ENCODE assay signal across 8 cellular contexts in the genomic region with DNA sequence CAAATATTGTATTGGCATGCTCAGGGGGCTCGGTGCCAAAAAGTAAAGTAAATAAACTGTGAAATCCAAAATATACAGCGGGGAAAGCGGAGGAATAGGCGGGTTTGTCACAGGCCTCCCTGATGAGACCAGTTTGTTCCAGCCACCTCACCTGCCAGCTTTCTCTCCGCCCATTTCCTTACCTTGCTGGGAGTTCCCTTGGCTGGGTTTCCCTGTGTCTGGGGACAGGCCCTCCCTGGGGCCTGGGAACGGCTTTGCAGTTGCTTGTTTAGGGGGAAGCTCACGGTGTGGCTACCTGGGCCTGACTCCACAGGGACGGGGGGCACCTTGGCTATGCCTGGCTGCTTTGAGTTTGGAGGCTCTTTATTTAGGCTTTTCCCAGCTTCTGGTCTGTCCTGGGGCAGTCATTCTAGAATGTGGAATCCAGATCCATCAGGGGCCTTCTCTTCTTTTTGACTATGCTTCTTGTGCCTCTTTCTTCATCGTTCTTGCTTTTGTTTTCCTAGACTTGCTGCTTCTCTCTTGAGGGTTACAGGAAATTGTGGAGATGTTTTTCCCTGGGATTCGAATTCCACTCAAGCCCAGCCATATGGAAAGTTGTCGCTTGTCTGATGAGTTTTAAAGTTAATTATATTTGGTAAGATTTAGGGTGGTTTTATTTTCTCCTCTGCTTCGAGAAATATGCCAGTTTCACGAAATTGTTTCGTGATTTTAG. TPM values are rescaled to one million over a fixed set of nuclear protein-coding genes. Genes with fewer than 3 reads are reported as not detected.
A peak's percentile ranks its signal among the peaks of the same experiment; 100 is the strongest.
DNase-seq lines count a peak whose midpoint lies in the region; ATAC-seq and TF ChIP-seq lines count a peak whose summit lies in the region.

No MANE protein-coding gene starts in this region.

- H3K9me3 ChIP-seq in adrenal gland (replicated peaks in 1 of 3) (no peaks in the 10 kb centered on the region), thoracic aorta (no peaks in the 10 kb centered on the region)

- H3K36me3 Mint-ChIP-seq in activated CD4-positive, alpha-beta T cell treated with anti-CD3 and anti-CD28 coated beads for 36 hours (ENCODE audit: low read depth): no peaks in the 10 kb centered on the region

- H3K4me1 ChIP-seq in adrenal gland (replicated peaks in 1 of 2) (peaks cover 0 to 16% of the 10 kb centered on the region in 2 donors), thoracic aorta (ENCODE audit: control insufficient read depth in 1 of 2, low read depth in 2 of 2) (peaks cover 3 to 22% of the 10 kb centered on the region in 2 donors)

- DNase-seq in NCI-H2171 treated with DMSO at 0.1 percent for 48 hours (lab: John Stamatoyannopoulos, UW) (peak; percentile 51), NCI-H2171 (lab: John Stamatoyannopoulos, UW) (no peak), adrenal gland (peak in 3 of 7 donors; percentile 12 to 42 (median 18)), left kidney (ENCODE audit: low read depth, low spot score) (peak; percentile 70), thoracic aorta (ENCODE audit: low spot score) (no peak), germinal center (ENCODE audit: low spot score) (no peak)
- DNase-seq in activated CD4-positive, alpha-beta T cell treated with anti-CD3 and anti-CD28 coated beads for 36 hours: no peak

- H3K4me1 Mint-ChIP-seq in activated CD4-positive, alpha-beta T cell treated with anti-CD3 and anti-CD28 coated beads for 36 hours: peaks cover 6% of the 10 kb centered on the region

- peak overlapping the region in 3 of 5 donors; percentile 43 to 82 (median 59) for H3K27ac ChIP-seq in adrenal gland
- H3K27ac ChIP-seq in thoracic aorta: peak overlapping the region in 1 of 2 donors; percentile 61

- no peak for TF ChIP-seq POLR2A in adrenal gland (IDR thresholded peaks at IDR 0.05)

- H3K27me3 Mint-ChIP-seq in activated CD4-positive, alpha-beta T cell treated with anti-CD3 and anti-CD28 coated beads for 36 hours: peaks cover 68% of the 10 kb centered on the region

- CTCF ChIA-PET in activated CD4-positive, alpha-beta T cell treated with anti-CD3 and anti-CD28 coated beads for 36 hours (lab: Charles Lee): interaction anchor here (0.7 to 1.1 kb wide), 3 partner anchors 9 to 185 kb away, joined by 3 read pairs; no protein-coding TSS in a partner anchor

- POLR2A ChIA-PET in activated CD4-positive, alpha-beta T cell treated with anti-CD3 and anti-CD28 coated beads for 36 hours (lab: Charles Lee): no interaction called here

- H3K9me3 Mint-ChIP-seq in activated CD4-positive, alpha-beta T cell treated with anti-CD3 and anti-CD28 coated beads for 36 hours (ENCODE audit: low read depth): no peaks in the 10 kb centered on the region

- intact Hi-C loops in adrenal gland (cut with DNase I): no loop called here
- intact Hi-C loops in activated CD4-positive, alpha-beta T cell treated with anti-CD3 and anti-CD28 coated beads for 36 hours (cut with DNase I, micrococcal nuclease): loop anchor here in 1 of 2 experiments (5.0 kb wide), 1 partner anchor 391 kb away; a partner anchor contains a TSS

- 77 to 82% (median 78%) methylated on average over 14 of the region's 14 CpGs for WGBS in adrenal gland, 4 donors

- no peak overlapping the region for H3K4me3 Mint-ChIP-seq in activated CD4-positive, alpha-beta T cell treated with anti-CD3 and anti-CD28 coated beads for 36 hours

- H3K27me3 ChIP-seq in adrenal gland (peaks cover 58% of the 10 kb centered on the region), thoracic aorta (replicated peaks; ENCODE audit: insufficient read depth) (no peaks in the 10 kb centered on the region)

- H3K36me3 ChIP-seq in adrenal gland (replicated peaks in 1 of 2): no peaks in the 10 kb centered on the region
- H3K36me3 ChIP-seq in thoracic aorta: no peaks in the 10 kb centered on the region

- no peak for ATAC-seq in thoracic aorta (ENCODE audit: insufficient number of reproducible peaks, low FRiP score, low read depth)
- ATAC-seq in HG03378 (IDR thresholded peaks at IDR 0.05; ENCODE audit: unreplicated experiment): no peak
- ATAC-seq in activated CD4-positive, alpha-beta T cell treated with anti-CD3 and anti-CD28 coated beads for 36 hours: no peak

- TF ChIP-seq CTCF in adrenal gland (IDR thresholded peaks at IDR 0.05): no peak
- no peak for TF ChIP-seq CTCF in thoracic aorta (IDR thresholded peaks at IDR 0.05)

- no peak overlapping the region for H3K27ac Mint-ChIP-seq in activated CD4-positive, alpha-beta T cell treated with anti-CD3 and anti-CD28 coated beads for 36 hours

- H3K4me3 ChIP-seq in adrenal gland: peak overlapping the region in 1 of 4 donors; percentile 57
- peak overlapping the region; percentile 77 for H3K4me3 ChIP-seq in thoracic aorta

RNA-seq across cellular contexts. Expression of a gene that starts 2.3 kb away (rescaled TPM):
- total RNA-seq in adrenal gland (1 to 10 TPM; 1.6 to 4.5 (median 2.7) TPM), thoracic aorta (1 to 10 TPM; 4.9 to 5.4 TPM)
- polyA plus RNA-seq in adrenal gland: 1 to 10 TPM in 2 of 3 donors, under 1 TPM in 1; 0.51 to 2.7 (median 1.7) TPM
- total RNA-seq in activated CD4-positive, alpha-beta T cell treated with anti-CD3 and anti-CD28 coated beads for 36 hours: not detected

Comparison
In these comparisons a context has a peak if more than half of its experiments do, and no peak if none do; other contexts are left out.
1. DNase-seq: peak in NCI-H2171 treated with DMSO at 0.1 percent for 48 hours (single experiment) and left kidney (single experiment); none in NCI-H2171 (single experiment), thoracic aorta (single experiment), activated CD4-positive, alpha-beta T cell treated with anti-CD3 and anti-CD28 coated beads for 36 hours (single experiment) and germinal center (single experiment).